In genomic region chr2:141586985-141587384, GRCh38 we compare ENCODE assay signal across 29 cellular contexts.
"Had no signal": no experiment of that assay in that cellular context is flagged by ENCODE, and none has a peak within 500 bp of the region (broad histone marks: within the 10 kb centered on the region; RNA-seq: fewer than 3 reads in every experiment).

No MANE protein-coding gene starts in this region.

- FAIRE-seq: bronchial epithelial cell, colon, TTC549 had no signal

- H3K27ac ChIP-seq: ascending aorta, cardiac muscle cell, VCaP had no signal

- H3K4me1 ChIP-seq: ascending aorta had no signal

- H3K4me3 ChIP-seq: ascending aorta, cardiac muscle cell had no signal

- ATAC-seq: activated CD8-positive, alpha-beta T cell treated with anti-CD3 and anti-CD28 coated beads for 36 hours; activated naive CD8-positive, alpha-beta T cell treated with anti-CD3 and anti-CD28 coated beads, Interleukin-2, amount 50 U/mL, for 24 hours had no signal

- DNase-seq: activated B cell treated with CpG ODN at 0.5 μM for 24 hours; activated CD4-positive, alpha-beta memory T cell treated with anti-CD3 and anti-CD28 coated beads for 36 hours; activated CD4-positive, alpha-beta T cell treated with anti-CD3 and anti-CD28 coated beads for 4 hours; activated CD4-positive, alpha-beta T cell treated with anti-CD3 and anti-CD28 coated beads, Interleukin-2, amount 10 ng/mL, durations not matched to agents 24 days and 14 days; activated CD4-positive, alpha-beta T cell treated with anti-CD3 and anti-CD28 coated beads, Interleukin-2, amount 50 U/mL, for 1 hour; activated CD4-positive, alpha-beta T cell treated with anti-CD3 and anti-CD28 coated beads, Interleukin-2, amount 50 U/mL, for 4 hours; activated CD4-positive, CD25-positive, alpha-beta regulatory T cell treated with anti-CD3 and anti-CD28 coated beads, Interleukin-2, amount 50 U/mL, for 72 hours; activated CD8-positive, alpha-beta memory T cell treated with anti-CD3 and anti-CD28 coated beads, Interleukin-2, amount 50 U/mL, for 4 hours; activated CD8-positive, alpha-beta T cell treated with anti-CD3 and anti-CD28 coated beads for 36 hours; activated effector memory CD4-positive, alpha-beta T cell treated with Interleukin-2 at 50 U/mL for 16 hours; activated gamma-delta T cell; activated naive CD4-positive, alpha-beta T cell treated with anti-CD3 and anti-CD28 coated beads, Interleukin-2, amount 10 ng/mL, durations not matched to agents 7 days and 5 days; activated naive CD4-positive, alpha-beta T cell treated with Interleukin-2 at 50 U/mL for 16 hours; activated naive CD8-positive, alpha-beta T cell treated with anti-CD3 and anti-CD28 coated beads, Interleukin-2, amount 10 ng/mL, durations not matched to agents 7 days and 5 days; activated naive CD8-positive, alpha-beta T cell treated with anti-CD3 and anti-CD28 coated beads, Interleukin-2, amount 50 U/mL, for 24 hours; activated T-cell treated with anti-CD3 and anti-CD28 coated beads for 4 hours; activated T-cell treated with anti-CD3 and anti-CD28 coated beads, Interleukin-2, amount 50 U/mL, for 1 hour; activated T-cell treated with anti-CD3 and anti-CD28 coated beads, Interleukin-2, amount 50 U/mL, for 48 hours; amygdala; anterior cingulate cortex; caudate nucleus; T-helper 2 cell; T-helper 9 cell had no signal

- H3K9me3 ChIP-seq: ascending aorta had no signal

- H3K36me3 ChIP-seq: ascending aorta, cardiac muscle cell had no signal

- H3K27me3 ChIP-seq: ascending aorta, cardiac muscle cell had no signal
